ENCODE assay signal across 13 cellular contexts in the genomic region with DNA sequence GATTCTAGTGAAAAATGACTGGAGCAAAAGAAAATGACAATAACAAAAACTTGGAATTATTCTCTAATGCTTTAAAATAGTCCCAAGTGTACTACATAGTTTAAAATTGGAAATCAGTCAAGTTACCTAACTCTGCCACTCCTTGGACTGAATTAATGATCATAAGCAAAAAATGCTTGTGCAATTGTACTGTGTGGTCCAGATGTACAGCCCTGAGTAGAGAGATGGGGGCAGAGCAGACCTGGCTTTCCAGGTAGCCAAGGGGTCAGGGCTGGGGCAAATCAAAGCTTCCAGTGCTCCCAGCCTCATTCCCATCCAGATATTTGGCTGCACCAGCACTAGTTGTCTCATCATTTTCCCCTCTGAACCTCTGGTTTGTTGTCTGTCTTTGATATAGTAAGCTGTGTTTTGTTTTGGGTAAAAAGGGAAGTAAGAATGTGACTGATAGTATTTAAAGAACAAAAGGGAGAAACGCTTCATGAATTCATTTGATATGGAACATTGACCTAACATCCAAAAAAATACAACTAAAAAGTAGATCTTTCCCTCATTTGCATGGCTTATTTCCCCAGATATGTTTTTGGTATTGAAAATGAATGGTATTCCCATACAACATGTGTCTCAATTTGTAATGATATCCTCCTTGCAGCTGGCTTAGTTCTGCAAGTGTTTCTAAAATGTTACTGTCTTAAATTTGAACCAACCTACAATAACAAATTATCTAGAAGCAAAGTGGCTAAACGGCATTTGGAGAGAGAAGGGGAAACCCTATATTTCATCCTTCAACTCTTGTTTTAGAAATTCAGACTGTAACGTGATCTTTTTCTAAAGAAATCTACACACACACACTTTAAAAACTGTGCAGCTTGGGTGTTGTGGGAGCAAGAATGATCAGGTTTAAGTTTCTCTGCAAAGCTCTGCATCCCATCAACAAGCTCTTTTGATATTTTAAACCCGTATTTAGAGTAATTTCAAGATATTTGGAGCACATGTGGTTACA.
A peak's percentile ranks its signal among the peaks of the same experiment; 100 is the strongest.
DNase-seq lines count a peak whose midpoint lies in the region; ATAC-seq and TF ChIP-seq lines count a peak whose summit lies in the region.
"Had no signal": no experiment of that assay in that cellular context is flagged by ENCODE, and none has a peak within 500 bp of the region (broad histone marks: within the 10 kb centered on the region; RNA-seq: fewer than 3 reads in every experiment).

No MANE protein-coding gene starts in this region.

- H2AFZ ChIP-seq in OCI-LY1 (ENCODE audit: low read length) = no peak overlapping the region

- 50 to 60% (median 55%) methylated on average over 4 of the region's 4 CpGs for WGBS in spleen, 5 donors

- POLR2A ChIA-PET in activated CD4-positive, alpha-beta memory T cell treated with anti-CD3 and anti-CD28 coated beads, Interleukin-2, amount 10 ng/mL, durations not matched to agents 7 days and 5 days (lab: Charles Lee) = no interaction called here

- H4K20me1 ChIP-seq in OCI-LY1 (ENCODE audit: insufficient read depth, low read length) = no peaks in the 10 kb centered on the region

- no peaks in the 10 kb centered on the region for H3K4me1 Mint-ChIP-seq in activated CD4-positive, alpha-beta memory T cell treated with anti-CD3 and anti-CD28 coated beads, Interleukin-2, amount 10 ng/mL, durations not matched to agents 7 days and 5 days
- H3K4me1 Mint-ChIP-seq: natural killer cell had no signal

- peak overlapping the region; percentile 55 for H3K4me2 ChIP-seq in OCI-LY1 (ENCODE audit: low read length)

- H3K27ac ChIP-seq in OCI-LY1 (ENCODE audit: low read depth, low read length, poor library complexity, severe bottlenecking) (peak overlapping the region; percentile 81), spleen (peak overlapping the region in 6 of 8 donors; percentile 19 to 76 (median 52))

- H3K27me3 Mint-ChIP-seq in activated CD4-positive, alpha-beta memory T cell treated with anti-CD3 and anti-CD28 coated beads, Interleukin-2, amount 10 ng/mL, durations not matched to agents 7 days and 5 days = peaks cover 50% of the 10 kb centered on the region

- H3K79me2 ChIP-seq in OCI-LY1 (ENCODE audit: insufficient read depth, low read length) = no peaks in the 10 kb centered on the region

- no peaks in the 10 kb centered on the region for H3K9me3 Mint-ChIP-seq in activated CD4-positive, alpha-beta memory T cell treated with anti-CD3 and anti-CD28 coated beads, Interleukin-2, amount 10 ng/mL, durations not matched to agents 7 days and 5 days
- H3K9me3 Mint-ChIP-seq: activated T-cell treated with anti-CD3 and anti-CD28 coated beads, Interleukin-2, amount 50 U/mL, for 72 hours; CD8-positive, alpha-beta T cell; natural killer cell had no signal

- CTCF ChIA-PET in activated CD4-positive, alpha-beta memory T cell treated with anti-CD3 and anti-CD28 coated beads, Interleukin-2, amount 10 ng/mL, durations not matched to agents 7 days and 5 days (lab: Charles Lee) = interaction anchor here (0.7 to 2.4 kb wide), 4 partner anchors 13 to 376 kb away, joined by 3 to 7 read pairs (median 4); no protein-coding TSS in a partner anchor

- H3K9me2 ChIP-seq in OCI-LY1 (ENCODE audit: low read depth, low read length) = no peaks in the 10 kb centered on the region

- no peak for DNase-seq in spleen
- no peak for DNase-seq in activated CD4-positive, alpha-beta memory T cell treated with anti-CD3 and anti-CD28 coated beads, Interleukin-2, amount 10 ng/mL, durations not matched to agents 7 days and 5 days
- no peak for DNase-seq in Ammon's horn (ENCODE audit: low spot score)
- DNase-seq: activated T-cell treated with anti-CD3 and anti-CD28 coated beads, Interleukin-2, amount 50 U/mL, for 72 hours; CD8-positive, alpha-beta T cell; gastrocnemius medialis; GF-D8; natural killer cell had no signal

- peak overlapping the region; percentile 23 for H3K4me3 ChIP-seq in OCI-LY1 (ENCODE audit: low read depth, low read length, poor library complexity, severe bottlenecking)
- H3K4me3 ChIP-seq in spleen = no peak overlapping the region
- H3K4me3 ChIP-seq: gastrocnemius medialis had no signal

- H3K27me3 ChIP-seq in OCI-LY1 (ENCODE audit: insufficient read depth, low read length) (no peaks in the 10 kb centered on the region), spleen (replicated peaks in 1 of 7) (no peaks in the 10 kb centered on the region)
- H3K27me3 ChIP-seq: gastrocnemius medialis had no signal

- no peak for TF ChIP-seq CTCF in OCI-LY1 (IDR thresholded peaks at IDR 0.05; ENCODE audit: low read length)
- no peak for TF ChIP-seq CTCF in spleen (IDR thresholded peaks at IDR 0.05 in 8 of 11, conservative IDR thresholded peaks at IDR 0.05 in 3 of 11)

- peaks cover 2% of the 10 kb centered on the region; the same call in 1 of the 2 replicates for H3K36me3 ChIP-seq in OCI-LY1 (ENCODE audit: insufficient read depth, low read length)
- H3K36me3 ChIP-seq in spleen = no peaks in the 10 kb centered on the region
- H3K36me3 ChIP-seq: gastrocnemius medialis had no signal

- no peaks in the 10 kb centered on the region for H3F3A ChIP-seq in OCI-LY1 (ENCODE audit: insufficient read depth, low read length)

- no peaks in the 10 kb centered on the region for H3K36me3 Mint-ChIP-seq in activated CD4-positive, alpha-beta memory T cell treated with anti-CD3 and anti-CD28 coated beads, Interleukin-2, amount 10 ng/mL, durations not matched to agents 7 days and 5 days (ENCODE audit: low read depth)
- H3K36me3 Mint-ChIP-seq: CD8-positive, alpha-beta T cell; natural killer cell had no signal

- no peak overlapping the region for H3K27ac Mint-ChIP-seq in activated CD4-positive, alpha-beta memory T cell treated with anti-CD3 and anti-CD28 coated beads, Interleukin-2, amount 10 ng/mL, durations not matched to agents 7 days and 5 days
- H3K27ac Mint-ChIP-seq: activated T-cell treated with anti-CD3 and anti-CD28 coated beads, Interleukin-2, amount 50 U/mL, for 72 hours; CD8-positive, alpha-beta T cell; natural killer cell had no signal

- H3K4me1 ChIP-seq in OCI-LY1 (ENCODE audit: insufficient read depth, low read length, severe bottlenecking) = peaks cover 61% of the 10 kb centered on the region
- H3K4me1 ChIP-seq in spleen = peaks cover 5 to 71% (median 38%) of the 10 kb centered on the region in 6 donors

- TF ChIP-seq POLR2A in spleen (IDR thresholded peaks at IDR 0.05) = no peak

- intact Hi-C loops in spleen (cut with DNase I; ENCODE audit: low total_unique reads) = no loop called here

- H3K9me3 ChIP-seq in OCI-LY1 (ENCODE audit: low read length) (no peaks in the 10 kb centered on the region), spleen (no peaks in the 10 kb centered on the region)
- H3K9me3 ChIP-seq: gastrocnemius medialis had no signal

- no peak overlapping the region for H3K4me3 Mint-ChIP-seq in activated CD4-positive, alpha-beta memory T cell treated with anti-CD3 and anti-CD28 coated beads, Interleukin-2, amount 10 ng/mL, durations not matched to agents 7 days and 5 days
- H3K4me3 Mint-ChIP-seq: activated T-cell treated with anti-CD3 and anti-CD28 coated beads, Interleukin-2, amount 50 U/mL, for 72 hours; CD8-positive, alpha-beta T cell; natural killer cell had no signal

- ATAC-seq in GM19043 (IDR thresholded peaks at IDR 0.05; ENCODE audit: low read depth, unreplicated experiment) (peak; percentile 58), HG02885 (IDR thresholded peaks at IDR 0.05; ENCODE audit: poor library complexity, unreplicated experiment) (peak; percentile 74), GM18520 (IDR thresholded peaks at IDR 0.05; ENCODE audit: unreplicated experiment) (no peak)
- ATAC-seq: activated CD4-positive, CD25-positive, alpha-beta regulatory T cell treated with anti-CD3 and anti-CD28 coated beads, Interleukin-2, amount 50 U/mL, for 24 hours; activated T-cell treated with anti-CD3 and anti-CD28 coated beads, Interleukin-2, amount 50 U/mL, for 72 hours; CD8-positive, alpha-beta T cell; natural killer cell had no signal

- peak overlapping the region; percentile 36 for H3K9ac ChIP-seq in OCI-LY1 (ENCODE audit: low read length)
